25 cellular contexts compared by ENCODE assay signal in genomic region chr3:37628711-37629301, GRCh38.
DNase-seq lines count a peak whose midpoint lies in the region; ATAC-seq and TF ChIP-seq lines count a peak whose summit lies in the region.
"Had no signal": no experiment of that assay in that cellular context is flagged by ENCODE, and none has a peak within 500 bp of the region (broad histone marks: within the 10 kb centered on the region; RNA-seq: fewer than 3 reads in every experiment).

No MANE protein-coding gene starts in this region.

- H3K36me3 Mint-ChIP-seq in endothelial cell (ENCODE audit: low read depth, unreplicated experiment), result peaks cover 58% of the 10 kb centered on the region
- H3K36me3 Mint-ChIP-seq: CD4-positive, CD25-positive, alpha-beta regulatory T cell; naive thymus-derived CD8-positive, alpha-beta T cell; stimulated activated naive B cell treated with anti-CD40 and anti-IgM and Interleukin-4, amounts not matched to agents 10 μg/mL and 1 μg/mL and 100 μg/mL, for 72 hours had no signal

- H3K36me3 ChIP-seq in transverse colon (no peaks in the 10 kb centered on the region), heart left ventricle (peaks cover 0 to 40% (median 19%) of the 10 kb centered on the region in 9 donors)
- H3K36me3 ChIP-seq: gastrocnemius medialis, prostate gland, WERI-Rb-1 had no signal

- peak overlapping the region; percentile 60 for H3K4me3 Mint-ChIP-seq in endothelial cell (ENCODE audit: unreplicated experiment)
- H3K4me3 Mint-ChIP-seq: activated CD8-positive, alpha-beta T cell treated with anti-CD3 and anti-CD28 coated beads for 36 hours; activated T-helper 1 cell treated with anti-CD3 and anti-CD28 coated beads, Interleukin-12 subunit alpha, Interleukin-12 subunit beta, Interleukin-2, Interleukin-4 antibody, amounts not matched to agents 30 ng/mL and 10 ng/mL and 1 ng/mL, durations not matched to agents 14 hours and 24 hours and 36 hours; CD4-positive, CD25-positive, alpha-beta regulatory T cell; naive thymus-derived CD8-positive, alpha-beta T cell; T-helper 1 cell treated with Interleukin-12 subunit alpha and Interleukin-12 subunit beta and Interleukin-4 antibody, amounts not matched to agents 30 μg/mL and 1 μg/mL, for 36 hours; type B pancreatic cell had no signal

- H3K9me3 ChIP-seq in transverse colon (no peaks in the 10 kb centered on the region), heart left ventricle (peaks cover 0 to 3% (median 0%) of the 10 kb centered on the region in 12 donors)
- H3K9me3 ChIP-seq: gastrocnemius medialis, prostate gland had no signal

- in situ Hi-C loops in transverse colon (cut with MboI; ENCODE audit: low pct_ligation_motif_present in 1 of 4, low pct_unique_long_range_greater_than_20kb in 1 of 4, low sequenced_read_pairs in 3 of 4), result no loop called here

- peaks cover 11% of the 10 kb centered on the region for H3K27me3 Mint-ChIP-seq in endothelial cell (ENCODE audit: unreplicated experiment)
- H3K27me3 Mint-ChIP-seq: type B pancreatic cell had no signal

- intact Hi-C loops in transverse colon (cut with DNase I; ENCODE audit: low total_unique reads) (no loop called here), heart left ventricle (cut with DNase I) (no loop called here)

- H3K4me3 ChIP-seq in transverse colon (no peak overlapping the region), heart left ventricle (no peak overlapping the region)
- H3K4me3 ChIP-seq: gastrocnemius medialis, prostate gland had no signal

- H3K27me3 ChIP-seq in transverse colon, result no peaks in the 10 kb centered on the region
- H3K27me3 ChIP-seq in heart left ventricle, result no peaks in the 10 kb centered on the region
- H3K27me3 ChIP-seq: gastrocnemius medialis had no signal

- peaks cover 36% of the 10 kb centered on the region for H3K4me1 Mint-ChIP-seq in endothelial cell (ENCODE audit: unreplicated experiment)
- H3K4me1 Mint-ChIP-seq: CD4-positive, CD25-positive, alpha-beta regulatory T cell had no signal

- DNase-seq in DMS 273 (lab: John Stamatoyannopoulos, UW; ENCODE audit: unreplicated experiment) (peak; percentile 33), DMS 273 treated with DMSO at 0.1 percent for 48 hours (lab: John Stamatoyannopoulos, UW) (no peak), endothelial cell (ENCODE audit: low spot score) (no peak), medulla oblongata (ENCODE audit: extremely low spot score) (peak; percentile 30), transverse colon (peak; percentile 15), NCI-H2196 treated with DMSO at 0.1 percent for 48 hours (lab: John Stamatoyannopoulos, UW; ENCODE audit: unreplicated experiment) (no peak), mesenteric fat pad (ENCODE audit: low spot score) (no peak), heart left ventricle (no peak)
- DNase-seq: activated CD8-positive, alpha-beta T cell treated with anti-CD3 and anti-CD28 coated beads for 36 hours; CD4-positive, CD25-positive, alpha-beta regulatory T cell; DND-41; effector CD4-positive, alpha-beta T cell; gastrocnemius medialis; left ventricle myocardium superior; naive thymus-derived CD8-positive, alpha-beta T cell; NCI-H1436 treated with DMSO at 0.1 percent for 48 hours; NCI-H446 treated with DMSO at 0.1 percent for 48 hours; Right ventricle myocardium superior; WERI-Rb-1 had no signal

- TF ChIP-seq CTCF in endothelial cell (IDR thresholded peaks at IDR 0.05; ENCODE audit: unreplicated experiment) (no peak), transverse colon (IDR thresholded peaks at IDR 0.05) (no peak), heart left ventricle (IDR thresholded peaks at IDR 0.05) (no peak)

- TF ChIP-seq POLR2A in transverse colon (IDR thresholded peaks at IDR 0.05), result no peak
- TF ChIP-seq POLR2A in heart left ventricle (IDR thresholded peaks at IDR 0.05), result no peak

- peak overlapping the region; percentile 68 for H3K27ac Mint-ChIP-seq in endothelial cell (ENCODE audit: unreplicated experiment)
- H3K27ac Mint-ChIP-seq: activated CD8-positive, alpha-beta T cell treated with anti-CD3 and anti-CD28 coated beads for 36 hours; activated T-helper 1 cell treated with anti-CD3 and anti-CD28 coated beads, Interleukin-12 subunit alpha, Interleukin-12 subunit beta, Interleukin-2, Interleukin-4 antibody, amounts not matched to agents 30 ng/mL and 10 ng/mL and 1 ng/mL, durations not matched to agents 14 hours and 24 hours and 36 hours; CD4-positive, CD25-positive, alpha-beta regulatory T cell; naive thymus-derived CD8-positive, alpha-beta T cell; T-helper 1 cell treated with Interleukin-12 subunit alpha and Interleukin-12 subunit beta and Interleukin-4 antibody, amounts not matched to agents 30 μg/mL and 1 μg/mL, for 36 hours; type B pancreatic cell had no signal

- ATAC-seq in heart left ventricle, result no peak
- ATAC-seq: activated CD8-positive, alpha-beta T cell treated with anti-CD3 and anti-CD28 coated beads for 36 hours; left ventricle myocardium superior; naive thymus-derived CD8-positive, alpha-beta T cell had no signal

- H3K9me3 Mint-ChIP-seq in endothelial cell (ENCODE audit: unreplicated experiment), result no peaks in the 10 kb centered on the region
- H3K9me3 Mint-ChIP-seq: activated CD8-positive, alpha-beta T cell treated with anti-CD3 and anti-CD28 coated beads for 36 hours; activated T-helper 1 cell treated with anti-CD3 and anti-CD28 coated beads, Interleukin-12 subunit alpha, Interleukin-12 subunit beta, Interleukin-2, Interleukin-4 antibody, amounts not matched to agents 30 ng/mL and 10 ng/mL and 1 ng/mL, durations not matched to agents 14 hours and 24 hours and 36 hours; stimulated activated naive B cell treated with anti-CD40 and anti-IgM and Interleukin-4, amounts not matched to agents 10 μg/mL and 1 μg/mL and 100 μg/mL, for 72 hours; T-helper 1 cell treated with Interleukin-12 subunit alpha and Interleukin-12 subunit beta and Interleukin-4 antibody, amounts not matched to agents 30 μg/mL and 1 μg/mL, for 36 hours; type B pancreatic cell had no signal

- no peak for TF ChIP-seq EP300 in transverse colon (IDR thresholded peaks at IDR 0.05; ENCODE audit: low read depth)

- H3K4me1 ChIP-seq in transverse colon (peaks cover 4 to 36% (median 10%) of the 10 kb centered on the region in 4 donors), heart left ventricle (peaks cover 0 to 39% (median 33%) of the 10 kb centered on the region in 12 donors)

- H3K27ac ChIP-seq in transverse colon (peak overlapping the region in 1 of 4 donors; percentile 18), heart left ventricle (no peak overlapping the region)
- H3K27ac ChIP-seq: 22Rv1, gastrocnemius medialis, prostate gland, WERI-Rb-1 had no signal

- 48 to 70% methylated on average over 2 to 12 of the region's 12 CpGs for WGBS in transverse colon (ENCODE audit: low coverage in 1 of 2), 2 donors
- 89 to 90% (median 89%) methylated on average over 12 of the region's 12 CpGs for WGBS in heart left ventricle, 4 donors

Comparison
In these comparisons a context has a peak if more than half of its experiments do, and no peak if none do; other contexts are left out.
1. DNase-seq: peak in DMS 273 (single experiment), medulla oblongata (single experiment) and transverse colon (single experiment); none in DMS 273 treated with DMSO at 0.1 percent for 48 hours (single experiment), endothelial cell (single experiment), NCI-H2196 treated with DMSO at 0.1 percent for 48 hours (single experiment), mesenteric fat pad (single experiment) and heart left ventricle (0 of 5).